ENCODE assay signal across 17 cellular contexts in genomic region chr11:68973706-68974105, GRCh38. TPM values are rescaled to one million over a fixed set of nuclear protein-coding genes. Genes with fewer than 3 reads are reported as not detected.
"Had no signal": no experiment of that assay in that cellular context is flagged by ENCODE, and none has a peak within 500 bp of the region (broad histone marks: within the 10 kb centered on the region; RNA-seq: fewer than 3 reads in every experiment).

No MANE protein-coding gene starts in this region.

RNA-seq across cellular contexts. Expression of gene MRGPRD, which starts 7.1 kb away (rescaled TPM):
- total RNA-seq: heart right ventricle; hepatocyte; left colon; left lung; liver; lung; myocyte; naive thymus-derived CD4-positive, alpha-beta T cell; natural killer cell treated with Interleukin-12 subunit alpha and Interleukin-12 subunit beta and Interleukin-15 and Interleukin-18, amount 100 ng/mL, for 72 hours; omental fat pad; pancreas; prostate gland; right cardiac atrium; skeletal muscle tissue; smooth muscle cell; urinary bladder; vagina had no signal

RNA-seq across cellular contexts. Expression of gene MRGPRF, which starts 39.3 kb away (rescaled TPM):
- total RNA-seq: myocyte; naive thymus-derived CD4-positive, alpha-beta T cell; natural killer cell treated with Interleukin-12 subunit alpha and Interleukin-12 subunit beta and Interleukin-15 and Interleukin-18, amount 100 ng/mL, for 72 hours had no signal
